ENCODE assay signal across 9 cellular contexts in the genomic region with DNA sequence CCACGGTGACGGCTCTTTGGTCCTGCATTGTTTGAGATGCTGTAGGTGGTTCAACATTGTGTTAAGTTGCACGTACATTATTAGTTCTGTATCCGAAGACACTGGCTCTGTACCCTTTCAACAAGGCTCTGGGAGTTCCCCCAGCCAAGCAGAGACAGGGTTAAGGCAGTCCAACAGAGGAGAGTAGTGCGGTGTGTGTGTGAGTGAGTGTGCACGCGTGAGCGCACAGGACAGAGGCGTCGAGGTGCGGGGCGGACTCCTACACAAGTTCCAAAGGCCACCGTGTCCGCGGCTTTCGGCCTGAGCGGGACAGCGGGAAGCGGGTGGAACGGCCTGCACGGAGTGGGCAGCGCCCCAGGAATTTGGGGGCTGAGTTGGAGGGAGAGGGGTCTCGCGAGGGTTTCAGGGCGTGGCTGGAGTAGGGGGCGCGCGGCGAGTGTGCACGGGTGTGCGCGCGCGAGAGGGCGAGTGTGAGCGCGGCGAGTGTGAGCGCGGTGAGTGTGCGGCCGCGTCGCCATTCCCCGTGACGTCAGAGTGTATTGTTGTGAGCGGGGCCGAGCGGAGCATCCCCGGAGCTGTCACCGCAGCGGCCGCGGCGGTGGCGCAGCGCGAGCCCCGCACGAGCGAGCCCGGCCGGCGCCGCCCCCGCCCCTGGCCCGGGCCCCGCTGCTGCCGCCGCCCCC. TPM values are rescaled to one million over a fixed set of nuclear protein-coding genes. Genes with fewer than 3 reads are reported as not detected.
DNase-seq lines count a peak whose midpoint lies in the region; FAIRE-seq lines count a peak whose summit lies in the region.
"Had no signal": no experiment of that assay in that cellular context is flagged by ENCODE, and none has a peak within 500 bp of the region (broad histone marks: within the 10 kb centered on the region; RNA-seq: fewer than 3 reads in every experiment).

TSS of gene ASXL3 (plus strand) at position 532 of the 683 bp plus-strand sequence. CDS start 413 bp downstream, outside the sequence.

- DNase-seq in NCI-H1436 (lab: John Stamatoyannopoulos, UW) (peak; percentile 55), NCI-H1436 treated with DMSO at 0.1 percent for 48 hours (lab: John Stamatoyannopoulos, UW) (no peak), NCI-H146 treated with DMSO at 0.1 percent for 48 hours (lab: John Stamatoyannopoulos, UW; ENCODE audit: unreplicated experiment) (peak; percentile 70), amygdala (lab: John Stamatoyannopoulos, UW) (peak in 52 of 56 donors; percentile 8 to 82 (median 52)), hypothalamus (lab: John Stamatoyannopoulos, UW) (peak in 48 of 51 donors; percentile 4 to 82 (median 58)), renal cortical epithelial cell (ENCODE audit: low read depth) (peak; percentile 4), RCC 7860 (ENCODE audit: low spot score) (no peak), Karpas-422 (no peak)

- peaks cover 12% of the 10 kb centered on the region for H3K4me1 ChIP-seq in Karpas-422 (ENCODE audit: low read length)

- no peak within 1 kb of the TSS for H3K4me3 ChIP-seq in Karpas-422 (ENCODE audit: low read length)

- H3K27me3 ChIP-seq in Karpas-422 (ENCODE audit: low read length), result no peaks in the 10 kb centered on the region

- no peak within 1 kb of the TSS for H3K4me2 ChIP-seq in Karpas-422 (ENCODE audit: low read depth, low read length, poor library complexity, severe bottlenecking)

- no peaks in the 10 kb centered on the region for H4K20me1 ChIP-seq in Karpas-422 (ENCODE audit: insufficient read depth, low read depth, low read length)

- H3K9me2 ChIP-seq in Karpas-422 (replicated peaks; ENCODE audit: insufficient read depth, low read length), result no peaks in the 10 kb centered on the region

- H3K36me3 ChIP-seq in Karpas-422 (ENCODE audit: insufficient read depth, low read length), result no peaks in the 10 kb centered on the region

- no peak within 1 kb of the TSS for H3K27ac ChIP-seq in Karpas-422 (ENCODE audit: low read length)

- H3K79me2 ChIP-seq in Karpas-422 (ENCODE audit: low read length), result no peaks in the 10 kb centered on the region

- no peak within 1 kb of the TSS for H3K9ac ChIP-seq in Karpas-422 (ENCODE audit: low read length)

- no peak within 1 kb of the TSS for H2AFZ ChIP-seq in Karpas-422 (ENCODE audit: low read length)

- FAIRE-seq in RCC 7860 (lab: Jason Lieb, UNC), result no peak

- H3K9me3 ChIP-seq in Karpas-422 (ENCODE audit: low read length), result no peaks in the 10 kb centered on the region

RNA-seq across cellular contexts. Expression of gene ASXL3, which starts in this region (rescaled TPM):
- total RNA-seq in renal cortical epithelial cell, result 0.05 and 0.87 TPM in 2 replicates
- total RNA-seq in Karpas-422 (2014; rRNA removed; shearing (Covaris generic); ENCODE audit: low replicate concordance), result not detected in 2 replicates
- total RNA-seq: T-helper 2 cell treated with Interferon-gamma antibody and Interleukin-4, amounts not matched to agents 100 ng/mL and 5 ng/mL, for 36 hours had no signal

Comparison
In these comparisons a context has a peak if more than half of its experiments do, and no peak if none do; other contexts are left out.
1. DNase-seq: peak in NCI-H1436 (single experiment), NCI-H146 treated with DMSO at 0.1 percent for 48 hours (single experiment), amygdala (52 of 56) and hypothalamus (48 of 51); none in NCI-H1436 treated with DMSO at 0.1 percent for 48 hours (single experiment), RCC 7860 (single experiment) and Karpas-422 (single experiment).
2. Peak in DNase-seq in renal cortical epithelial cell; RNA of the gene not detected or under 1 TPM.